In genomic region chr4:99946346-99947189, GRCh38 we compare ENCODE assay signal across 8 cellular contexts. TPM values are rescaled to one million over a fixed set of nuclear protein-coding genes. Genes with fewer than 3 reads are reported as not detected.
DNase-seq lines count a peak whose midpoint lies in the region; ATAC-seq and TF ChIP-seq lines count a peak whose summit lies in the region.

TSS of gene DNAJB14 (minus strand) at chr4:99946618. CDS start at chr4:99946571, 47 bp downstream.

- no peaks in the 10 kb centered on the region for H3K9me3 Mint-ChIP-seq in activated CD4-positive, alpha-beta memory T cell treated with anti-CD3 and anti-CD28 coated beads for 36 hours

- no peaks in the 10 kb centered on the region for H3K27me3 Mint-ChIP-seq in activated CD4-positive, alpha-beta memory T cell treated with anti-CD3 and anti-CD28 coated beads for 36 hours

- H3K27me3 ChIP-seq in lower lobe of right lung (ENCODE audit: low read depth) = no peaks in the 10 kb centered on the region

- peak within 1 kb of the TSS; percentile 93 for H3K27ac ChIP-seq in lower lobe of right lung

- H3K4me3 ChIP-seq in AG09309 (ENCODE audit: control insufficient read depth, low read depth, low read length) (peak within 1 kb of the TSS; percentile 60), lower lobe of right lung (peak within 1 kb of the TSS; percentile 98)

- peak within 1 kb of the TSS; percentile 95 for H3K27ac Mint-ChIP-seq in activated CD4-positive, alpha-beta memory T cell treated with anti-CD3 and anti-CD28 coated beads for 36 hours

- H3K4me3 Mint-ChIP-seq in activated CD4-positive, alpha-beta memory T cell treated with anti-CD3 and anti-CD28 coated beads for 36 hours = peak within 1 kb of the TSS; percentile 99

- peaks cover 49% of the 10 kb centered on the region for H3K4me1 Mint-ChIP-seq in activated CD4-positive, alpha-beta memory T cell treated with anti-CD3 and anti-CD28 coated beads for 36 hours (ENCODE audit: low read depth)

- peaks cover 32% of the 10 kb centered on the region for H3K36me3 Mint-ChIP-seq in activated CD4-positive, alpha-beta memory T cell treated with anti-CD3 and anti-CD28 coated beads for 36 hours

- intact Hi-C loops in activated CD4-positive, alpha-beta memory T cell treated with anti-CD3 and anti-CD28 coated beads for 36 hours (cut with micrococcal nuclease) = loop anchor here (10.0 kb wide), 3 partner anchors 542 to 1682 kb away; partner anchors contain the start of genes RAP1GDS1 and TSPAN5
- intact Hi-C loops in lower lobe of right lung (cut with DNase I) = loop anchor here (10.0 kb wide), 2 partner anchors 52 to 382 kb away; partner anchors contain the start of genes LAMTOR3 and TRMT10A

- no peaks in the 10 kb centered on the region for H3K9me3 ChIP-seq in lower lobe of right lung

- no peak for DNase-seq in AG09309 (ENCODE audit: low read depth)
- peak; percentile 0 for DNase-seq in NCI-H524 treated with DMSO at 0.1 percent for 48 hours (lab: John Stamatoyannopoulos, UW)
- peak; percentile 86 for DNase-seq in activated CD4-positive, alpha-beta memory T cell treated with anti-CD3 and anti-CD28 coated beads for 36 hours
- peak; percentile 85 for DNase-seq in ecto neural progenitor cell (ENCODE audit: low spot score)
- DNase-seq in lower lobe of right lung = peak; percentile 87
- peak; percentile 54 to 79 (median 61) for DNase-seq in stimulated activated CD4-positive, alpha-beta T cell treated with anti-CD3 and anti-CD28 coated beads, TNF-alpha, amount 100 ng/mL, for 24 hours (ENCODE audit: low read depth in 3 of 3)

- POLR2A ChIA-PET in activated CD4-positive, alpha-beta memory T cell treated with anti-CD3 and anti-CD28 coated beads for 36 hours (lab: Charles Lee) = interaction anchor here (0.5 to 3.0 kb wide), 7 partner anchors 19 to 135 kb away, joined by 3 to 15 read pairs (median 7); partner anchors contain the start of genes DAPP1 and LAMTOR3

- peaks cover 6% of the 10 kb centered on the region for H3K36me3 ChIP-seq in lower lobe of right lung

- peak; percentile 21 for ATAC-seq in GM18873 (IDR thresholded peaks at IDR 0.05; ENCODE audit: low FRiP score, unreplicated experiment)
- ATAC-seq in HG03135 (IDR thresholded peaks at IDR 0.05; ENCODE audit: unreplicated experiment) = peak; percentile 36
- peak; percentile 79 for ATAC-seq in lower lobe of right lung

- TF ChIP-seq CTCF in AG09309 (IDR thresholded peaks at IDR 0.05; ENCODE audit: control insufficient read depth, insufficient read depth, low read depth, low read length, missing control alignments) = no peak
- no peak for TF ChIP-seq CTCF in lower lobe of right lung (IDR thresholded peaks at IDR 0.05)

- H3K4me1 ChIP-seq in lower lobe of right lung = peaks cover 65% of the 10 kb centered on the region

- CTCF ChIA-PET in activated CD4-positive, alpha-beta memory T cell treated with anti-CD3 and anti-CD28 coated beads for 36 hours (lab: Charles Lee) = interaction anchor here (0.6 to 2.9 kb wide), 9 partner anchors 24 to 1659 kb away, joined by 3 to 24 read pairs (median 6); partner anchors contain the start of genes LAMTOR3 and TRMT10A

RNA-seq across cellular contexts. Expression of gene DNAJB14, which starts in this region (rescaled TPM):
- 10 to 100 TPM; 39.8 to 40.4 TPM for total RNA-seq in activated CD4-positive, alpha-beta memory T cell treated with anti-CD3 and anti-CD28 coated beads for 36 hours
- total RNA-seq in lower lobe of right lung = 60.3 TPM

Comparison
In these comparisons a context has a peak if more than half of its experiments do, and no peak if none do; other contexts are left out.
1. ATAC-seq: peak in every context shown above with its lines; median percentile 79 in lower lobe of right lung; 36 in HG03135; 21 in GM18873.